In genomic region chr7:151616443-151617213, GRCh38 we compare ENCODE assay signal across 15 cellular contexts.
"Had no signal": no experiment of that assay in that cellular context is flagged by ENCODE, and none has a peak within 500 bp of the region (broad histone marks: within the 10 kb centered on the region; RNA-seq: fewer than 3 reads in every experiment).

No MANE protein-coding gene starts in this region.

- H3K4me1 ChIP-seq: testis had no signal

- H3K36me3 Mint-ChIP-seq: activated CD4-positive, alpha-beta memory T cell treated with anti-CD3 and anti-CD28 coated beads for 36 hours; activated naive CD8-positive, alpha-beta T cell treated with anti-CD3 and anti-CD28 coated beads for 36 hours; natural killer cell; WTC11 had no signal

- H3K4me3 ChIP-seq: cardiac muscle cell, hepatocyte, skin epidermis, testis had no signal

- H3K4me3 Mint-ChIP-seq: activated CD4-positive, alpha-beta memory T cell treated with anti-CD3 and anti-CD28 coated beads for 36 hours; activated CD4-positive, alpha-beta T cell treated with anti-CD3 and anti-CD28 coated beads for 36 hours; activated naive CD8-positive, alpha-beta T cell treated with anti-CD3 and anti-CD28 coated beads for 36 hours; natural killer cell; T-helper 2 cell treated with Interferon-gamma antibody and Interleukin-4, amounts not matched to agents 5 μg/mL and 100 μg/mL, for 36 hours; WTC11 had no signal

- H3K27ac Mint-ChIP-seq: activated CD4-positive, alpha-beta memory T cell treated with anti-CD3 and anti-CD28 coated beads for 36 hours; activated CD4-positive, alpha-beta T cell treated with anti-CD3 and anti-CD28 coated beads for 36 hours; activated naive CD8-positive, alpha-beta T cell treated with anti-CD3 and anti-CD28 coated beads for 36 hours; T-helper 2 cell treated with Interferon-gamma antibody and Interleukin-4, amounts not matched to agents 5 μg/mL and 100 μg/mL, for 36 hours; WTC11 had no signal

- H3K27me3 ChIP-seq: cardiac muscle cell, hepatocyte, neutrophil, testis had no signal

- ATAC-seq: activated CD4-positive, alpha-beta T cell treated with anti-CD3 and anti-CD28 coated beads for 36 hours; WTC11 had no signal

- H3K36me3 ChIP-seq: cardiac muscle cell, neutrophil had no signal

- H3K27ac ChIP-seq: cardiac muscle cell, hepatocyte, neutrophil, skin epidermis, testis had no signal

- H3K9me3 ChIP-seq: neutrophil, testis had no signal

- H3K9me3 Mint-ChIP-seq: activated CD4-positive, alpha-beta memory T cell treated with anti-CD3 and anti-CD28 coated beads for 36 hours; activated naive CD8-positive, alpha-beta T cell treated with anti-CD3 and anti-CD28 coated beads for 36 hours; natural killer cell; T-helper 2 cell treated with Interferon-gamma antibody and Interleukin-4, amounts not matched to agents 5 μg/mL and 100 μg/mL, for 36 hours; WTC11 had no signal

- DNase-seq: activated CD4-positive, alpha-beta memory T cell treated with anti-CD3 and anti-CD28 coated beads for 36 hours; activated CD4-positive, alpha-beta T cell treated with anti-CD3 and anti-CD28 coated beads for 36 hours; activated naive CD8-positive, alpha-beta T cell treated with anti-CD3 and anti-CD28 coated beads for 36 hours; amniotic stem cell; dermis blood vessel endothelial cell; natural killer cell; stimulated activated CD4-positive, alpha-beta T cell treated with anti-CD3 and anti-CD28 coated beads, Interleukin-15, amount 100 ng/mL, for 24 hours; stimulated activated CD4-positive, alpha-beta T cell treated with anti-CD3 and anti-CD28 coated beads, Interleukin-2, amount 100 ng/mL, for 48 hours; testis had no signal

- H3K4me1 Mint-ChIP-seq: activated CD4-positive, alpha-beta T cell treated with anti-CD3 and anti-CD28 coated beads for 36 hours; activated naive CD8-positive, alpha-beta T cell treated with anti-CD3 and anti-CD28 coated beads for 36 hours; WTC11 had no signal
